In the genomic region with DNA sequence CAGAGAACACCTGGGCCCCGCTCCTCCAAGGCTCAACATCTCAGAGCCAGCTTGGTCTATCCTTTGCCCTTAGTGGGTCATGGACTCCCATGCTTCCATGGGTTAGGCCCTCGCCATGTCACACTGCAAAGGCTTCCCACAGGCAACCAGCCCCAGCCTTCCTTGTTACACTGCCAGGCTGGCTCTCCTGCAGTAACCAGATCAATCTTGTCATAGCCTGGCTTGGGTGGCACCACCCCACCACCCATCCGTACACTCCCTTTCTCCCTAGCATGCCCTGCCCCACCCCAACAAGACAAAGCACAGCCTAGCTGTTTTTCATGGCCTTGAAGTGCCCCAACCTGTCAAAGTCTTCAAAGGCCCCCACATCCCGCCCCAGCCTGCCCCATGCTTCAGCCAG, we compare ENCODE assay signal across 19 cellular contexts. TPM values are rescaled to one million over a fixed set of nuclear protein-coding genes. Genes with fewer than 3 reads are reported as not detected.
DNase-seq lines count a peak whose midpoint lies in the region; ATAC-seq and TF ChIP-seq lines count a peak whose summit lies in the region.
"Had no signal": no experiment of that assay in that cellular context is flagged by ENCODE, and none has a peak within 500 bp of the region (broad histone marks: within the 10 kb centered on the region; RNA-seq: fewer than 3 reads in every experiment).

No MANE protein-coding gene starts in this region.

- no peaks in the 10 kb centered on the region for H3K4me1 Mint-ChIP-seq in natural killer cell treated with Interleukin-12 subunit alpha and Interleukin-12 subunit beta and Interleukin-15 and Interleukin-18, amount 100 ng/mL, for 72 hours (ENCODE audit: low read depth in 2 of 2)

- no peaks in the 10 kb centered on the region for H3K36me3 ChIP-seq in body of pancreas (replicated peaks in 1 of 2; ENCODE audit: insufficient read depth in 1 of 2, low read depth in 2 of 2)
- no peaks in the 10 kb centered on the region for H3K36me3 ChIP-seq in Karpas-422 (ENCODE audit: insufficient read depth, low read length)
- H3K36me3 ChIP-seq: BE2C, SJCRH30 had no signal

- H3K4me2 ChIP-seq in Karpas-422 (ENCODE audit: low read depth, low read length, poor library complexity, severe bottlenecking) = no peak overlapping the region

- no peak overlapping the region for H2AFZ ChIP-seq in Karpas-422 (ENCODE audit: low read length)

- no peaks in the 10 kb centered on the region for H4K20me1 ChIP-seq in Karpas-422 (ENCODE audit: insufficient read depth, low read depth, low read length)

- H3K27ac ChIP-seq in body of pancreas (peak overlapping the region in 3 of 4 donors; percentile 77 to 86 (median 85)), skin epidermis (peak overlapping the region in 14 of 21 experiments; percentile 2 to 84 (median 72)), Karpas-422 (ENCODE audit: low read length) (no peak overlapping the region)
- H3K27ac ChIP-seq: SJCRH30 had no signal

- intact Hi-C loops in body of pancreas (cut with DNase I) = no loop called here
- intact Hi-C loops in left colon (cut with DNase I, micrococcal nuclease) = no loop called here

- DNase-seq in body of pancreas (peak in 1 of 4 donors; percentile 33), left colon (peak; percentile 68 to 87), Karpas-422 (no peak)
- DNase-seq in activated CD8-positive, alpha-beta memory T cell treated with anti-CD3 and anti-CD28 coated beads for 24 hours = no peak
- DNase-seq in natural killer cell treated with Interleukin-12 subunit alpha and Interleukin-12 subunit beta and Interleukin-15 and Interleukin-18, amount 100 ng/mL, for 72 hours (ENCODE audit: low spot score) = no peak
- DNase-seq: BE2C; DMS53; GDM1; MM.1S; NCI-H1048; NCI-H1417 treated with DMSO at 0.1 percent for 48 hours; NCI-H187 treated with DMSO at 0.1 percent for 48 hours; NCI-H226; NCI-H524; NCI-H774; NK-92 treated with Interleukin-12 subunit alpha and Interleukin-12 subunit beta, amount 100 ng/mL, for 24 hours; SJCRH30 had no signal

- TF ChIP-seq CTCF in body of pancreas (IDR thresholded peaks at IDR 0.05) = no peak

- no peaks in the 10 kb centered on the region for H3K9me2 ChIP-seq in Karpas-422 (replicated peaks; ENCODE audit: insufficient read depth, low read length)

- H3K9ac ChIP-seq in Karpas-422 (ENCODE audit: low read length) = no peak overlapping the region

- no peak for ATAC-seq in body of pancreas
- ATAC-seq in left colon = peak; percentile 66
- no peak for ATAC-seq in natural killer cell treated with Interleukin-12 subunit alpha and Interleukin-12 subunit beta and Interleukin-15 and Interleukin-18, amount 100 ng/mL, for 72 hours
- no peak for ATAC-seq in GM18867 (IDR thresholded peaks at IDR 0.05; ENCODE audit: unreplicated experiment)

- WGBS in body of pancreas, 2 donors = 87% methylated on average over 4 of the region's 4 CpGs

- H3K79me2 ChIP-seq in Karpas-422 (ENCODE audit: low read length) = no peaks in the 10 kb centered on the region

- no peak overlapping the region for H3K4me3 Mint-ChIP-seq in natural killer cell treated with Interleukin-12 subunit alpha and Interleukin-12 subunit beta and Interleukin-15 and Interleukin-18, amount 100 ng/mL, for 72 hours

- peaks cover 0 to 2% of the 10 kb centered on the region in 2 donors for H3K27me3 Mint-ChIP-seq in natural killer cell treated with Interleukin-12 subunit alpha and Interleukin-12 subunit beta and Interleukin-15 and Interleukin-18, amount 100 ng/mL, for 72 hours

- no peaks in the 10 kb centered on the region for H3K36me3 Mint-ChIP-seq in natural killer cell treated with Interleukin-12 subunit alpha and Interleukin-12 subunit beta and Interleukin-15 and Interleukin-18, amount 100 ng/mL, for 72 hours

- H3K9me3 ChIP-seq in body of pancreas = no peaks in the 10 kb centered on the region
- no peaks in the 10 kb centered on the region for H3K9me3 ChIP-seq in Karpas-422 (ENCODE audit: low read length)
- H3K9me3 ChIP-seq: BE2C, SJCRH30 had no signal

- TF ChIP-seq POLR2A in body of pancreas (IDR thresholded peaks at IDR 0.05) = no peak

- H3K4me3 ChIP-seq in body of pancreas (no peak overlapping the region), skin epidermis (no peak overlapping the region), Karpas-422 (ENCODE audit: low read length) (no peak overlapping the region)
- H3K4me3 ChIP-seq: SJCRH30 had no signal

- H3K4me1 ChIP-seq in body of pancreas (peaks cover 93% of the 10 kb centered on the region), Karpas-422 (ENCODE audit: low read length) (peaks cover 4% of the 10 kb centered on the region; the same call in 1 of the 2 replicates)

- no peaks in the 10 kb centered on the region for H3K27me3 ChIP-seq in body of pancreas
- no peaks in the 10 kb centered on the region for H3K27me3 ChIP-seq in Karpas-422 (ENCODE audit: low read length)
- H3K27me3 ChIP-seq: SJCRH30 had no signal

- H3K9me3 Mint-ChIP-seq in natural killer cell treated with Interleukin-12 subunit alpha and Interleukin-12 subunit beta and Interleukin-15 and Interleukin-18, amount 100 ng/mL, for 72 hours = no peaks in the 10 kb centered on the region

- no peak overlapping the region for H3K27ac Mint-ChIP-seq in natural killer cell treated with Interleukin-12 subunit alpha and Interleukin-12 subunit beta and Interleukin-15 and Interleukin-18, amount 100 ng/mL, for 72 hours

RNA-seq across cellular contexts. Expression of a gene that starts 30.5 kb away (rescaled TPM):
- 10 to 100 TPM; 16.1 to 25.7 TPM for total RNA-seq in body of pancreas
- 100 to 1,000 TPM; 255 to 397 TPM for total RNA-seq in left colon
- total RNA-seq in Karpas-422 (2014; rRNA removed; shearing (Covaris generic); ENCODE audit: low replicate concordance) = not detected in 2 replicates
- total RNA-seq in natural killer cell treated with Interleukin-12 subunit alpha and Interleukin-12 subunit beta and Interleukin-15 and Interleukin-18, amount 100 ng/mL, for 72 hours = not detected

Comparison
In these comparisons a context has a peak if more than half of its experiments do, and no peak if none do; other contexts are left out.
1. DNase-seq: peak in left colon (2 of 2); none in activated CD8-positive, alpha-beta memory T cell treated with anti-CD3 and anti-CD28 coated beads for 24 hours (single experiment), Karpas-422 (single experiment) and natural killer cell treated with Interleukin-12 subunit alpha and Interleukin-12 subunit beta and Interleukin-15 and Interleukin-18, amount 100 ng/mL, for 72 hours (single experiment).
2. RNA of a gene that starts 30.5 kb away (total RNA-seq): 255 to 397 TPM in left colon and 16.1 to 25.7 TPM in body of pancreas; not detected in Karpas-422 and not detected in natural killer cell treated with Interleukin-12 subunit alpha and Interleukin-12 subunit beta and Interleukin-15 and Interleukin-18, amount 100 ng/mL, for 72 hours; every median in the first group is over 10 times any median in the second.